In genomic region chr19:41359741-41360140, GRCh38 we compare ENCODE assay signal across 17 cellular contexts. TPM values are rescaled to one million over a fixed set of nuclear protein-coding genes. Genes with fewer than 3 reads are reported as not detected.
A peak's percentile ranks its signal among the peaks of the same experiment; 100 is the strongest.
DNase-seq lines count a peak whose midpoint lies in the region; ATAC-seq and TF ChIP-seq lines count a peak whose summit lies in the region.
"Had no signal": no experiment of that assay in that cellular context is flagged by ENCODE, and none has a peak within 500 bp of the region (broad histone marks: within the 10 kb centered on the region; RNA-seq: fewer than 3 reads in every experiment).

No MANE protein-coding gene starts in this region.

- no peak for TF ChIP-seq CTCF in neural progenitor cell (IDR thresholded peaks at IDR 0.05)

- no peaks in the 10 kb centered on the region for H4K20me1 ChIP-seq in neural progenitor cell (ENCODE audit: low read depth)

- CTCF ChIA-PET in activated CD4-positive, alpha-beta T cell treated with anti-CD3 and anti-CD28 coated beads for 36 hours (lab: Charles Lee): interaction anchor here (0.7 kb wide), 1 partner anchor 8 kb away, joined by 5 read pairs; no protein-coding TSS in a partner anchor

- H3K27me3 Mint-ChIP-seq in activated CD4-positive, alpha-beta T cell treated with anti-CD3 and anti-CD28 coated beads for 36 hours: no peaks in the 10 kb centered on the region
- H3K27me3 Mint-ChIP-seq in activated naive CD8-positive, alpha-beta T cell treated with anti-CD3 and anti-CD28 coated beads for 36 hours: no peaks in the 10 kb centered on the region
- no peaks in the 10 kb centered on the region for H3K27me3 Mint-ChIP-seq in activated naive CD8-positive, alpha-beta T cell treated with anti-CD3 and anti-CD28 coated beads, Interleukin-2, amount 50 U/mL, for 24 hours
- H3K27me3 Mint-ChIP-seq in activated T-helper 17 cell treated with anti-CD3 and anti-CD28 coated beads, Interleukin-2, amount 50 U/mL, for 72 hours: no peaks in the 10 kb centered on the region
- peaks cover 7% of the 10 kb centered on the region for H3K27me3 Mint-ChIP-seq in neural progenitor cell (ENCODE audit: insufficient read depth, low read depth)

- no peak overlapping the region for H3K9ac ChIP-seq in neural progenitor cell

- no peaks in the 10 kb centered on the region for H3K4me1 ChIP-seq in neural progenitor cell

- intact Hi-C loops in activated CD4-positive, alpha-beta T cell treated with anti-CD3 and anti-CD28 coated beads for 36 hours (cut with DNase I, micrococcal nuclease): no loop called here

- POLR2A ChIA-PET in activated CD4-positive, alpha-beta T cell treated with anti-CD3 and anti-CD28 coated beads for 36 hours (lab: Charles Lee): interaction anchor here (0.6 kb wide), 1 partner anchor 23 kb away, joined by 3 read pairs; no protein-coding TSS in a partner anchor

- no peak overlapping the region for H2AFZ ChIP-seq in neural progenitor cell (replicated peaks)

- H3K9me3 Mint-ChIP-seq in activated CD4-positive, alpha-beta T cell treated with anti-CD3 and anti-CD28 coated beads for 36 hours (ENCODE audit: low read depth): no peaks in the 10 kb centered on the region
- no peaks in the 10 kb centered on the region for H3K9me3 Mint-ChIP-seq in activated naive CD8-positive, alpha-beta T cell treated with anti-CD3 and anti-CD28 coated beads for 36 hours
- no peaks in the 10 kb centered on the region for H3K9me3 Mint-ChIP-seq in activated naive CD8-positive, alpha-beta T cell treated with anti-CD3 and anti-CD28 coated beads, Interleukin-2, amount 50 U/mL, for 24 hours
- H3K9me3 Mint-ChIP-seq in activated T-helper 17 cell treated with anti-CD3 and anti-CD28 coated beads, Interleukin-2, amount 50 U/mL, for 72 hours: no peaks in the 10 kb centered on the region
- H3K9me3 Mint-ChIP-seq in neural progenitor cell: no peaks in the 10 kb centered on the region
- H3K9me3 Mint-ChIP-seq: CD8-positive, alpha-beta memory T cell had no signal

- H3K27ac ChIP-seq in neural progenitor cell: no peak overlapping the region

- no peak for DNase-seq in activated CD4-positive, alpha-beta T cell treated with anti-CD3 and anti-CD28 coated beads for 36 hours
- no peak for DNase-seq in activated CD4-positive, alpha-beta T cell treated with anti-CD3 and anti-CD28 coated beads, Interleukin-2, amount 50 U/mL, for 1 hour
- DNase-seq in activated naive CD8-positive, alpha-beta T cell treated with anti-CD3 and anti-CD28 coated beads for 36 hours: no peak
- DNase-seq in activated naive CD8-positive, alpha-beta T cell treated with anti-CD3 and anti-CD28 coated beads, Interleukin-2, amount 50 U/mL, for 24 hours: no peak
- DNase-seq in neural progenitor cell (ENCODE audit: low spot score): no peak
- DNase-seq in DMS79 treated with DMSO at 0.1 percent for 48 hours (lab: John Stamatoyannopoulos, UW): no peak
- no peak for DNase-seq in cerebellar nuclear complex (lab: John Stamatoyannopoulos, UW)
- DNase-seq: 8988T; CD8-positive, alpha-beta memory T cell; DND-41; GOT3; KG1; NCI-H1436 treated with DMSO at 0.1 percent for 48 hours; NCI-H2029 treated with DMSO at 0.1 percent for 48 hours; NCI-H2171 treated with DMSO at 0.1 percent for 48 hours had no signal

- no peaks in the 10 kb centered on the region for H3K27me3 ChIP-seq in neural progenitor cell

- H3K4me3 Mint-ChIP-seq in activated CD4-positive, alpha-beta T cell treated with anti-CD3 and anti-CD28 coated beads for 36 hours: no peak overlapping the region
- H3K4me3 Mint-ChIP-seq in activated naive CD8-positive, alpha-beta T cell treated with anti-CD3 and anti-CD28 coated beads for 36 hours: no peak overlapping the region
- H3K4me3 Mint-ChIP-seq in activated naive CD8-positive, alpha-beta T cell treated with anti-CD3 and anti-CD28 coated beads, Interleukin-2, amount 50 U/mL, for 24 hours: no peak overlapping the region
- H3K4me3 Mint-ChIP-seq in activated T-helper 17 cell treated with anti-CD3 and anti-CD28 coated beads, Interleukin-2, amount 50 U/mL, for 72 hours: no peak overlapping the region
- no peak overlapping the region for H3K4me3 Mint-ChIP-seq in neural progenitor cell

- H3K79me2 ChIP-seq in neural progenitor cell (ENCODE audit: low read depth): peaks cover 5% of the 10 kb centered on the region

- peak overlapping the region; percentile 57 for H3K27ac Mint-ChIP-seq in activated CD4-positive, alpha-beta T cell treated with anti-CD3 and anti-CD28 coated beads for 36 hours
- peak overlapping the region; percentile 39 for H3K27ac Mint-ChIP-seq in activated naive CD8-positive, alpha-beta T cell treated with anti-CD3 and anti-CD28 coated beads for 36 hours
- H3K27ac Mint-ChIP-seq in activated naive CD8-positive, alpha-beta T cell treated with anti-CD3 and anti-CD28 coated beads, Interleukin-2, amount 50 U/mL, for 24 hours: no peak overlapping the region
- peak overlapping the region; percentile 61 for H3K27ac Mint-ChIP-seq in activated T-helper 17 cell treated with anti-CD3 and anti-CD28 coated beads, Interleukin-2, amount 50 U/mL, for 72 hours
- H3K27ac Mint-ChIP-seq in neural progenitor cell: peak overlapping the region; percentile 37

- no peak overlapping the region for H3K4me2 ChIP-seq in neural progenitor cell

- no peaks in the 10 kb centered on the region for H3K9me3 ChIP-seq in neural progenitor cell (ENCODE audit: low read depth)

- peaks cover 5% of the 10 kb centered on the region for H3K36me3 Mint-ChIP-seq in activated CD4-positive, alpha-beta T cell treated with anti-CD3 and anti-CD28 coated beads for 36 hours (ENCODE audit: low read depth)
- H3K36me3 Mint-ChIP-seq in activated naive CD8-positive, alpha-beta T cell treated with anti-CD3 and anti-CD28 coated beads for 36 hours: peaks cover 17% of the 10 kb centered on the region
- peaks cover 7% of the 10 kb centered on the region for H3K36me3 Mint-ChIP-seq in activated naive CD8-positive, alpha-beta T cell treated with anti-CD3 and anti-CD28 coated beads, Interleukin-2, amount 50 U/mL, for 24 hours (ENCODE audit: low read depth)
- peaks cover 11% of the 10 kb centered on the region for H3K36me3 Mint-ChIP-seq in activated T-helper 17 cell treated with anti-CD3 and anti-CD28 coated beads, Interleukin-2, amount 50 U/mL, for 72 hours (ENCODE audit: low read depth)
- no peaks in the 10 kb centered on the region for H3K36me3 Mint-ChIP-seq in neural progenitor cell

- no peak for ATAC-seq in activated CD4-positive, alpha-beta T cell treated with anti-CD3 and anti-CD28 coated beads for 36 hours
- ATAC-seq in activated naive CD8-positive, alpha-beta T cell treated with anti-CD3 and anti-CD28 coated beads, Interleukin-2, amount 50 U/mL, for 24 hours: no peak
- no peak for ATAC-seq in activated T-helper 17 cell treated with anti-CD3 and anti-CD28 coated beads, Interleukin-2, amount 50 U/mL, for 72 hours (replicated peaks)
- ATAC-seq: Panc1 had no signal

- H3K4me3 ChIP-seq in neural progenitor cell: no peak overlapping the region

- H3K36me3 ChIP-seq in neural progenitor cell: no peaks in the 10 kb centered on the region

- H3K4me1 Mint-ChIP-seq in activated CD4-positive, alpha-beta T cell treated with anti-CD3 and anti-CD28 coated beads for 36 hours: peaks cover 60% of the 10 kb centered on the region
- peaks cover 58% of the 10 kb centered on the region for H3K4me1 Mint-ChIP-seq in activated naive CD8-positive, alpha-beta T cell treated with anti-CD3 and anti-CD28 coated beads for 36 hours
- H3K4me1 Mint-ChIP-seq in activated naive CD8-positive, alpha-beta T cell treated with anti-CD3 and anti-CD28 coated beads, Interleukin-2, amount 50 U/mL, for 24 hours: peaks cover 63% of the 10 kb centered on the region
- H3K4me1 Mint-ChIP-seq in activated T-helper 17 cell treated with anti-CD3 and anti-CD28 coated beads, Interleukin-2, amount 50 U/mL, for 72 hours: peaks cover 39% of the 10 kb centered on the region
- peaks cover 8% of the 10 kb centered on the region for H3K4me1 Mint-ChIP-seq in neural progenitor cell

- no peaks in the 10 kb centered on the region for H3F3A ChIP-seq in neural progenitor cell (ENCODE audit: low read depth)

RNA-seq across cellular contexts. Expression of gene B9D2, which starts 4.2 kb away (rescaled TPM):
- total RNA-seq in activated CD4-positive, alpha-beta T cell treated with anti-CD3 and anti-CD28 coated beads for 36 hours: 1 to 10 TPM; 4.0 to 5.2 TPM
- total RNA-seq in activated naive CD8-positive, alpha-beta T cell treated with anti-CD3 and anti-CD28 coated beads for 36 hours: 1 to 10 TPM; 6.4 to 8.1 TPM
- total RNA-seq in activated T-helper 17 cell treated with anti-CD3 and anti-CD28 coated beads, Interleukin-2, amount 50 U/mL, for 72 hours: 1 to 10 TPM; 6.7 to 9.5 TPM
- total RNA-seq in neural progenitor cell (ENCODE audit: low replicate concordance): 2.5 and 5.5 TPM in 2 replicates

RNA-seq across cellular contexts. Expression of gene TGFB1, which starts 6.0 kb away (rescaled TPM):
- 10 to 100 TPM; 86.2 to 99.0 TPM for total RNA-seq in activated CD4-positive, alpha-beta T cell treated with anti-CD3 and anti-CD28 coated beads for 36 hours
- total RNA-seq in activated naive CD8-positive, alpha-beta T cell treated with anti-CD3 and anti-CD28 coated beads for 36 hours: 100 to 1,000 TPM; 152 to 154 TPM
- total RNA-seq in activated T-helper 17 cell treated with anti-CD3 and anti-CD28 coated beads, Interleukin-2, amount 50 U/mL, for 72 hours: 100 to 1,000 TPM; 107 to 158 TPM
- 0.65 and 1.3 TPM in 2 replicates for total RNA-seq in neural progenitor cell (ENCODE audit: low replicate concordance)

RNA-seq across cellular contexts. Expression of gene TMEM91, which starts 16.6 kb away (rescaled TPM):
- 1 to 10 TPM; 3.0 to 4.0 TPM for total RNA-seq in activated CD4-positive, alpha-beta T cell treated with anti-CD3 and anti-CD28 coated beads for 36 hours
- total RNA-seq in activated naive CD8-positive, alpha-beta T cell treated with anti-CD3 and anti-CD28 coated beads for 36 hours: 1 to 10 TPM; 4.0 to 4.5 TPM
- 10 to 100 TPM in 1 of 2 donors, 1 to 10 TPM in 1; 3.5 to 15.1 TPM for total RNA-seq in activated T-helper 17 cell treated with anti-CD3 and anti-CD28 coated beads, Interleukin-2, amount 50 U/mL, for 72 hours
- 4.5 and 10.7 TPM in 2 replicates for total RNA-seq in neural progenitor cell (ENCODE audit: low replicate concordance)

RNA-seq across cellular contexts. Expression of gene EXOSC5, which starts 37.4 kb away (rescaled TPM):
- total RNA-seq in activated CD4-positive, alpha-beta T cell treated with anti-CD3 and anti-CD28 coated beads for 36 hours: 10 to 100 TPM; 32.7 to 47.8 TPM
- total RNA-seq in activated naive CD8-positive, alpha-beta T cell treated with anti-CD3 and anti-CD28 coated beads for 36 hours: 10 to 100 TPM; 43.5 to 44.6 TPM
- 10 to 100 TPM; 33.0 to 58.7 TPM for total RNA-seq in activated T-helper 17 cell treated with anti-CD3 and anti-CD28 coated beads, Interleukin-2, amount 50 U/mL, for 72 hours
- 10.3 and 26.0 TPM in 2 replicates for total RNA-seq in neural progenitor cell (ENCODE audit: low replicate concordance)

RNA-seq across cellular contexts. Expression of gene BCKDHA, which starts 37.9 kb away (rescaled TPM):
- total RNA-seq in activated CD4-positive, alpha-beta T cell treated with anti-CD3 and anti-CD28 coated beads for 36 hours: 10 to 100 TPM; 14.5 to 25.4 TPM
- 10 to 100 TPM; 21.3 to 28.0 TPM for total RNA-seq in activated naive CD8-positive, alpha-beta T cell treated with anti-CD3 and anti-CD28 coated beads for 36 hours
- 10 to 100 TPM; 19.4 to 48.1 TPM for total RNA-seq in activated T-helper 17 cell treated with anti-CD3 and anti-CD28 coated beads, Interleukin-2, amount 50 U/mL, for 72 hours
- total RNA-seq in neural progenitor cell (ENCODE audit: low replicate concordance): 25.7 and 62.8 TPM in 2 replicates

Comparison
In these comparisons a context has a peak if more than half of its experiments do, and no peak if none do; other contexts are left out.
1. RNA of gene TGFB1, which starts 6.0 kb away (total RNA-seq): 107 to 158 TPM in activated T-helper 17 cell treated with anti-CD3 and anti-CD28 coated beads, Interleukin-2, amount 50 U/mL, for 72 hours, 152 to 154 TPM in activated naive CD8-positive, alpha-beta T cell treated with anti-CD3 and anti-CD28 coated beads for 36 hours and 86.2 to 99.0 TPM in activated CD4-positive, alpha-beta T cell treated with anti-CD3 and anti-CD28 coated beads for 36 hours; 0.65 to 1.3 TPM in neural progenitor cell; every median in the first group is over 10 times any median in the second.